In genomic region chr10:31031205-31031665, GRCh38 we compare ENCODE assay signal across 8 cellular contexts. TPM values are rescaled to one million over a fixed set of nuclear protein-coding genes. Genes with fewer than 3 reads are reported as not detected.
A peak's percentile ranks its signal among the peaks of the same experiment; 100 is the strongest.
DNase-seq lines count a peak whose midpoint lies in the region; ATAC-seq and TF ChIP-seq lines count a peak whose summit lies in the region.

No MANE protein-coding gene starts in this region.

- in situ Hi-C loops in GM13977 (cut with MboI; ENCODE audit: low pct_unique_long_range_greater_than_20kb, low sequenced_read_pairs, unreplicated experiment), result no loop called here

- DNase-seq in cardiac fibroblast (ENCODE audit: low read depth in 2 of 2) (peak in 1 of 2 donors; percentile 92), lung (ENCODE audit: low spot score) (no peak), upper lobe of right lung (no peak), GM13977 (ENCODE audit: low spot score) (no peak)

- no peak for TF ChIP-seq CTCF in cardiac fibroblast (IDR thresholded peaks at IDR 0.05; ENCODE audit: low read depth, low read length)
- TF ChIP-seq CTCF in lung (IDR thresholded peaks at IDR 0.05; ENCODE audit: control extremely low read depth, extremely low read depth), result no peak
- peak; percentile 64 for TF ChIP-seq CTCF in upper lobe of right lung (IDR thresholded peaks at IDR 0.05)
- TF ChIP-seq CTCF in GM13977 (IDR thresholded peaks at IDR 0.05; ENCODE audit: extremely low read depth, insufficient read depth, missing control alignments), result no peak

- H3K4me1 Mint-ChIP-seq in IgD-negative memory B cell, result peaks cover 2 to 15% (median 10%) of the 10 kb centered on the region in 3 donors

- H3K9me3 ChIP-seq in lung (ENCODE audit: control insufficient read depth in 2 of 2, insufficient read depth in 1 of 2, low read length in 1 of 2) (peaks cover 0 to 2% of the 10 kb centered on the region in 2 donors), upper lobe of right lung (no peaks in the 10 kb centered on the region)

- H3K4me3 Mint-ChIP-seq in IgD-negative memory B cell, result peak overlapping the region; percentile 84 to 99 (median 97)

- H3K9me3 Mint-ChIP-seq in IgD-negative memory B cell, result no peaks in the 10 kb centered on the region

- ATAC-seq in GM21528 (IDR thresholded peaks at IDR 0.05; ENCODE audit: low FRiP score, unreplicated experiment), result peak; percentile 84
- peak; percentile 66 for ATAC-seq in lung (ENCODE audit: insufficient read depth, low FRiP score)
- ATAC-seq in upper lobe of right lung, result peak; percentile 84
- ATAC-seq in HG03135 (IDR thresholded peaks at IDR 0.05; ENCODE audit: unreplicated experiment), result no peak

- intact Hi-C loops in upper lobe of right lung (cut with DNase I), result loop anchor here (10.0 kb wide), 1 partner anchor 246 kb away; no protein-coding TSS in a partner anchor

- H3K36me3 Mint-ChIP-seq in IgD-negative memory B cell, result peaks cover 1% of the 10 kb centered on the region

- H3K27me3 Mint-ChIP-seq in IgD-negative memory B cell, result no peaks in the 10 kb centered on the region

- peak overlapping the region; percentile 70 for H3K4me3 ChIP-seq in GM08714 (ENCODE audit: low read length)
- peak overlapping the region; percentile 59 to 67 for H3K4me3 ChIP-seq in cardiac fibroblast (replicated peaks in 1 of 2; ENCODE audit: low read depth in 2 of 2, low read length in 2 of 2)
- H3K4me3 ChIP-seq in lung, result peak overlapping the region; percentile 64
- peak overlapping the region; percentile 69 for H3K4me3 ChIP-seq in upper lobe of right lung

- H3K4me1 ChIP-seq in lung (ENCODE audit: control insufficient read depth in 2 of 2, insufficient read depth in 2 of 2, low read length in 2 of 2) (peaks cover 5 to 11% of the 10 kb centered on the region in 2 donors), upper lobe of right lung (peaks cover 41% of the 10 kb centered on the region)

- peak overlapping the region; percentile 99 for H3K27ac Mint-ChIP-seq in IgD-negative memory B cell

- H3K27ac ChIP-seq in lung (ENCODE audit: low read depth in 1 of 2, low read length in 1 of 2) (peak overlapping the region; percentile 98 to 100), upper lobe of right lung (peak overlapping the region; percentile 100)

- WGBS in lung, 2 donors, result 2 to 3% methylated on average over 15 to 16 of the region's 16 CpGs

- H3K27me3 ChIP-seq in lung (ENCODE audit: control insufficient read depth, insufficient read depth), result no peaks in the 10 kb centered on the region
- H3K27me3 ChIP-seq in upper lobe of right lung, result no peaks in the 10 kb centered on the region

- H3K36me3 ChIP-seq in lung (ENCODE audit: control insufficient read depth in 2 of 2, insufficient read depth in 2 of 2, low read length in 2 of 2), result no peaks in the 10 kb centered on the region
- H3K36me3 ChIP-seq in upper lobe of right lung, result no peaks in the 10 kb centered on the region

RNA-seq across cellular contexts. Expression of gene ZNF438, which starts 0.4 kb away (rescaled TPM):
- polyA plus RNA-seq in IgD-negative memory B cell (4.0 TPM), lung (10 to 100 TPM in 1 of 2 donors, 1 to 10 TPM in 1; 8.6 to 19.2 TPM)
- total RNA-seq in lung (10 to 100 TPM in 1 of 2 donors, 1 to 10 TPM in 1; 7.8 to 11.7 TPM), upper lobe of right lung (14.4 TPM)
